ENCODE assay signal across 9 cellular contexts in genomic region chr1:207807395-207808321, GRCh38. TPM values are rescaled to one million over a fixed set of nuclear protein-coding genes. Genes with fewer than 3 reads are reported as not detected.
DNase-seq lines count a peak whose midpoint lies in the region; ATAC-seq, FAIRE-seq and TF ChIP-seq lines count a peak whose summit lies in the region.
"Had no signal": no experiment of that assay in that cellular context is flagged by ENCODE, and none has a peak within 500 bp of the region (broad histone marks: within the 10 kb centered on the region; RNA-seq: fewer than 3 reads in every experiment).

No MANE protein-coding gene starts in this region.

- no peaks in the 10 kb centered on the region for H4K20me1 ChIP-seq in keratinocyte (ENCODE audit: control insufficient read depth, extremely low read depth, insufficient read depth, low read length)
- H4K20me1 ChIP-seq in smooth muscle cell (ENCODE audit: low read depth) = no peaks in the 10 kb centered on the region

- peak; percentile 26 for FAIRE-seq in keratinocyte (lab: Jason Lieb, UNC)

- no peak overlapping the region for H2AFZ ChIP-seq in keratinocyte (ENCODE audit: control insufficient read depth, low read length)
- H2AFZ ChIP-seq in smooth muscle cell (ENCODE audit: low read depth) = no peak overlapping the region

- H3K79me2 ChIP-seq in keratinocyte (ENCODE audit: control insufficient read depth, insufficient read depth, low read length) (peaks cover 9% of the 10 kb centered on the region), smooth muscle cell (ENCODE audit: low read depth) (no peaks in the 10 kb centered on the region)

- H3K9me3 Mint-ChIP-seq in activated CD4-positive, alpha-beta T cell treated with anti-CD3 and anti-CD28 coated beads for 36 hours (ENCODE audit: low read depth) = no peaks in the 10 kb centered on the region
- H3K9me3 Mint-ChIP-seq in activated T-helper 17 cell treated with anti-CD3 and anti-CD28 coated beads, Interleukin-2, amount 50 U/mL, for 72 hours = no peaks in the 10 kb centered on the region
- H3K9me3 Mint-ChIP-seq in WTC11 = no peaks in the 10 kb centered on the region

- WGBS in smooth muscle cell (ENCODE audit: low lambda C conversion rate) = 96% methylated on average over 13 of the region's 14 CpGs

- ATAC-seq in activated CD4-positive, alpha-beta T cell treated with anti-CD3 and anti-CD28 coated beads for 36 hours = no peak
- no peak for ATAC-seq in activated T-helper 17 cell treated with anti-CD3 and anti-CD28 coated beads, Interleukin-2, amount 50 U/mL, for 72 hours (replicated peaks)
- ATAC-seq in thoracic aorta (ENCODE audit: insufficient number of reproducible peaks, low FRiP score, low read depth) (no peak), WTC11 (no peak)

- H3K4me1 Mint-ChIP-seq in activated CD4-positive, alpha-beta T cell treated with anti-CD3 and anti-CD28 coated beads for 36 hours = peaks cover 49% of the 10 kb centered on the region
- H3K4me1 Mint-ChIP-seq in activated T-helper 17 cell treated with anti-CD3 and anti-CD28 coated beads, Interleukin-2, amount 50 U/mL, for 72 hours = peaks cover 18% of the 10 kb centered on the region
- peaks cover 10% of the 10 kb centered on the region for H3K4me1 Mint-ChIP-seq in WTC11

- POLR2A ChIA-PET in activated CD4-positive, alpha-beta T cell treated with anti-CD3 and anti-CD28 coated beads for 36 hours (lab: Charles Lee) = no interaction called here
- POLR2A ChIA-PET in WTC11 (lab: Charles Lee) (no interaction called here), A673 (lab: Charles Lee; ENCODE audit: low non-redundant PET) (no interaction called here)

- peak overlapping the region; percentile 62 for H3K4me2 ChIP-seq in keratinocyte (ENCODE audit: control insufficient read depth, extremely low read depth, insufficient read depth, low read depth, low read length)
- H3K4me2 ChIP-seq in smooth muscle cell = no peak overlapping the region

- no peaks in the 10 kb centered on the region for H3K27me3 ChIP-seq in keratinocyte (ENCODE audit: control insufficient read depth, extremely low read depth, insufficient read depth, low read length)
- H3K27me3 ChIP-seq in thoracic aorta (replicated peaks; ENCODE audit: insufficient read depth) = no peaks in the 10 kb centered on the region
- H3K27me3 ChIP-seq in A673 (replicated peaks; ENCODE audit: insufficient read depth, low read depth, low read length, poor library complexity) = no peaks in the 10 kb centered on the region
- no peaks in the 10 kb centered on the region for H3K27me3 ChIP-seq in smooth muscle cell (ENCODE audit: low read depth)

- intact Hi-C loops in activated CD4-positive, alpha-beta T cell treated with anti-CD3 and anti-CD28 coated beads for 36 hours (cut with DNase I, micrococcal nuclease) = no loop called here
- intact Hi-C loops in A673 (cut with micrococcal nuclease; ENCODE audit: unreplicated experiment) = no loop called here

- H3K9me3 ChIP-seq in keratinocyte (ENCODE audit: control insufficient read depth, low read depth, low read length) = no peaks in the 10 kb centered on the region
- no peaks in the 10 kb centered on the region for H3K9me3 ChIP-seq in thoracic aorta
- no peaks in the 10 kb centered on the region for H3K9me3 ChIP-seq in A673 (ENCODE audit: low read depth, low read length, poor library complexity, severe bottlenecking)
- no peaks in the 10 kb centered on the region for H3K9me3 ChIP-seq in smooth muscle cell (replicated peaks; ENCODE audit: low read depth)

- no peaks in the 10 kb centered on the region for H3F3A ChIP-seq in smooth muscle cell (ENCODE audit: low read depth)

- no TSS peak for BruUV-seq in A673 (replicated peaks; lab: Mats Ljungman, UMichigan)

- peak overlapping the region; percentile 86 for H3K27ac ChIP-seq in keratinocyte (ENCODE audit: control insufficient read depth, insufficient read depth, low read length)
- H3K27ac ChIP-seq in thoracic aorta = peak overlapping the region; percentile 73 to 75
- H3K27ac ChIP-seq in A673 (ENCODE audit: low read depth, low read length, poor library complexity, severe bottlenecking) = no peak overlapping the region
- no peak overlapping the region for H3K27ac ChIP-seq in smooth muscle cell (ENCODE audit: low read depth)
- H3K27ac ChIP-seq: VCaP had no signal

- TF ChIP-seq CTCF in keratinocyte (optimal IDR thresholded peaks at IDR 0.05 in 1 of 3, IDR thresholded peaks at IDR 0.05 in 1 of 3, conservative IDR thresholded peaks at IDR 0.05 in 1 of 3; ENCODE audit: extremely low read depth in 1 of 3, insufficient read depth in 2 of 3, low read length in 3 of 3) (no peak), thoracic aorta (IDR thresholded peaks at IDR 0.05) (no peak), WTC11 (IDR thresholded peaks at IDR 0.05) (no peak), A673 (conservative IDR thresholded peaks at IDR 0.05; ENCODE audit: low read depth, low read length) (no peak), smooth muscle cell (IDR thresholded peaks at IDR 0.05; ENCODE audit: borderline replicate concordance, insufficient read depth, poor library complexity, severe bottlenecking) (no peak)

- DNase-seq in activated CD4-positive, alpha-beta T cell treated with anti-CD3 and anti-CD28 coated beads for 36 hours = no peak
- DNase-seq in activated CD4-positive, alpha-beta T cell treated with anti-CD3 and anti-CD28 coated beads, Interleukin-2, amount 50 U/mL, for 48 hours = no peak
- no peak for DNase-seq in keratinocyte (ENCODE audit: low read depth, low spot score)
- no peak for DNase-seq in thoracic aorta (ENCODE audit: low spot score)
- DNase-seq in WTC11 (ENCODE audit: low spot score) = no peak
- DNase-seq in A673 (ENCODE audit: low spot score) = no peak
- DNase-seq in smooth muscle cell (lab: John Stamatoyannopoulos, UW; ENCODE audit: unreplicated experiment) = no peak

- CTCF ChIA-PET in activated CD4-positive, alpha-beta T cell treated with anti-CD3 and anti-CD28 coated beads for 36 hours (lab: Charles Lee) = interaction anchor here (1.1 to 1.2 kb wide), 2 partner anchors 10 kb away, joined by 3 to 5 read pairs; no protein-coding TSS in a partner anchor
- CTCF ChIA-PET in WTC11 (lab: Charles Lee) (interaction anchor here (1.7 to 3.2 kb wide), 2 partner anchors 11 to 155 kb away, joined by 4 to 15 read pairs; no protein-coding TSS in a partner anchor), A673 (lab: Charles Lee) (interaction anchor here (0.6 kb wide), 1 partner anchor 10 kb away, joined by 3 read pairs; no protein-coding TSS in a partner anchor)

- H3K4me1 ChIP-seq in keratinocyte (ENCODE audit: control insufficient read depth, extremely low read depth, insufficient read depth, low read length) = peaks cover 63% of the 10 kb centered on the region
- peaks cover 55 to 84% of the 10 kb centered on the region in 2 donors for H3K4me1 ChIP-seq in thoracic aorta (ENCODE audit: control insufficient read depth in 1 of 2, low read depth in 2 of 2)
- no peaks in the 10 kb centered on the region for H3K4me1 ChIP-seq in A673 (ENCODE audit: insufficient read depth, low read length, poor library complexity, severe bottlenecking)
- peaks cover 11% of the 10 kb centered on the region for H3K4me1 ChIP-seq in smooth muscle cell (ENCODE audit: low read depth)

- H3K9ac ChIP-seq in keratinocyte (ENCODE audit: control insufficient read depth, extremely low read depth, insufficient read depth, low read length) (peak overlapping the region; percentile 66), smooth muscle cell (ENCODE audit: low read depth) (no peak overlapping the region)

- no peaks in the 10 kb centered on the region for H3K9me1 ChIP-seq in keratinocyte (ENCODE audit: control insufficient read depth, extremely low read depth, insufficient read depth, low read length)

- peaks cover 54% of the 10 kb centered on the region for H3K36me3 Mint-ChIP-seq in activated CD4-positive, alpha-beta T cell treated with anti-CD3 and anti-CD28 coated beads for 36 hours (ENCODE audit: low read depth)
- peaks cover 97% of the 10 kb centered on the region for H3K36me3 Mint-ChIP-seq in activated T-helper 17 cell treated with anti-CD3 and anti-CD28 coated beads, Interleukin-2, amount 50 U/mL, for 72 hours (ENCODE audit: low read depth)
- H3K36me3 Mint-ChIP-seq in WTC11 = no peaks in the 10 kb centered on the region

- H3K27ac Mint-ChIP-seq in activated CD4-positive, alpha-beta T cell treated with anti-CD3 and anti-CD28 coated beads for 36 hours = peak overlapping the region; percentile 83
- peak overlapping the region; percentile 53 for H3K27ac Mint-ChIP-seq in activated T-helper 17 cell treated with anti-CD3 and anti-CD28 coated beads, Interleukin-2, amount 50 U/mL, for 72 hours
- H3K27ac Mint-ChIP-seq in WTC11 = no peak overlapping the region

- dilution Hi-C loops in keratinocyte (cut with MboI; ENCODE audit: extremely low pct_ligation_motif_present, low sequenced_read_pairs) = no loop called here

- H3K4me3 ChIP-seq in keratinocyte (ENCODE audit: control insufficient read depth in 2 of 3, extremely low read depth in 1 of 3, insufficient read depth in 2 of 3, low read depth in 1 of 3, low read length in 3 of 3) (peak overlapping the region in 2 of 3 experiments; percentile 13 to 22), thoracic aorta (peak overlapping the region; percentile 16), A673 (ENCODE audit: low read depth, low read length, poor library complexity, severe bottlenecking) (no peak overlapping the region), smooth muscle cell (no peak overlapping the region)

- no peak overlapping the region for H3K4me3 Mint-ChIP-seq in activated CD4-positive, alpha-beta T cell treated with anti-CD3 and anti-CD28 coated beads for 36 hours
- H3K4me3 Mint-ChIP-seq in activated T-helper 17 cell treated with anti-CD3 and anti-CD28 coated beads, Interleukin-2, amount 50 U/mL, for 72 hours = no peak overlapping the region
- no peak overlapping the region for H3K4me3 Mint-ChIP-seq in WTC11

- peaks cover 10 to 41% of the 10 kb centered on the region in 2 experiments for H3K36me3 ChIP-seq in keratinocyte (ENCODE audit: control insufficient read depth in 2 of 2, extremely low read depth in 1 of 2, insufficient read depth in 2 of 2, low read length in 2 of 2)
- H3K36me3 ChIP-seq in thoracic aorta = peaks cover 48% of the 10 kb centered on the region
- H3K36me3 ChIP-seq in A673 (ENCODE audit: insufficient read depth, low read length, poor library complexity, severe bottlenecking) = no peaks in the 10 kb centered on the region
- H3K36me3 ChIP-seq in smooth muscle cell (ENCODE audit: low read depth) = no peaks in the 10 kb centered on the region

- H3K27me3 Mint-ChIP-seq in activated CD4-positive, alpha-beta T cell treated with anti-CD3 and anti-CD28 coated beads for 36 hours = no peaks in the 10 kb centered on the region
- H3K27me3 Mint-ChIP-seq in activated T-helper 17 cell treated with anti-CD3 and anti-CD28 coated beads, Interleukin-2, amount 50 U/mL, for 72 hours = no peaks in the 10 kb centered on the region
- H3K27me3 Mint-ChIP-seq in WTC11 (ENCODE audit: low read depth) = no peaks in the 10 kb centered on the region; the same call in 1 of the 2 replicates

RNA-seq across cellular contexts. Expression of gene CD46, which starts 55.8 kb away (rescaled TPM):
- 10 to 100 TPM; 92.2 to 92.7 TPM for total RNA-seq in activated CD4-positive, alpha-beta T cell treated with anti-CD3 and anti-CD28 coated beads for 36 hours
- total RNA-seq in activated T-helper 17 cell treated with anti-CD3 and anti-CD28 coated beads, Interleukin-2, amount 50 U/mL, for 72 hours = 100 to 1,000 TPM in 1 of 2 donors, 10 to 100 TPM in 1; 94.5 to 111 TPM
- polyA plus RNA-seq in keratinocyte (121 to 298 TPM (median 215 TPM) in 3 replicates), smooth muscle cell (117 and 126 TPM in 2 replicates)
- 29.9 TPM for polyA plus RNA-seq in keratinocyte (2011; ENCODE audit: low read depth)
- polyA plus RNA-seq in keratinocyte (2011; cell fraction: cytosol; rRNA removed) = 29.2 and 66.0 TPM in 2 replicates
- polyA plus RNA-seq in keratinocyte (2011; cell fraction: nucleus; rRNA removed) = 343 and 455 TPM in 2 replicates
- 76.8 and 89.3 TPM in 2 replicates for polyA plus RNA-seq in keratinocyte (2012; ENCODE audit: low replicate concordance)
- polyA minus RNA-seq in keratinocyte = 25.5 to 97.5 TPM (median 66.4 TPM) in 3 replicates
- 54.7 TPM for polyA minus RNA-seq in keratinocyte (2011; cell fraction: cytosol; rRNA and poly(A)+ RNA removed)
- polyA minus RNA-seq in keratinocyte (2011; cell fraction: nucleus; rRNA and poly(A)+ RNA removed) = 159 and 277 TPM in 2 replicates
- total RNA-seq in thoracic aorta (100 to 1,000 TPM; 138 to 202 TPM), WTC11 (2021) (138 to 150 TPM (median 147 TPM) in 3 replicates), A673 (2021) (91.4 and 94.8 TPM in 2 replicates), smooth muscle cell (234 and 243 TPM in 2 replicates)

Comparison
In these comparisons a context has a peak if more than half of its experiments do, and no peak if none do; other contexts are left out.
1. H3K27ac ChIP-seq: peak in keratinocyte (single experiment) and thoracic aorta (2 of 2); none in A673 (single experiment) and smooth muscle cell (single experiment).
2. H3K4me3 ChIP-seq: peak in keratinocyte (2 of 3) and thoracic aorta (single experiment); none in A673 (single experiment) and smooth muscle cell (single experiment).